ENCODE assay signal across 21 cellular contexts in genomic region chr6:41836660-41837052, GRCh38. TPM values are rescaled to one million over a fixed set of nuclear protein-coding genes. Genes with fewer than 3 reads are reported as not detected.
DNase-seq lines count a peak whose midpoint lies in the region; ATAC-seq and TF ChIP-seq lines count a peak whose summit lies in the region.
"Had no signal": no experiment of that assay in that cellular context is flagged by ENCODE, and none has a peak within 500 bp of the region (broad histone marks: within the 10 kb centered on the region; RNA-seq: fewer than 3 reads in every experiment).

No MANE protein-coding gene starts in this region.

- H3K9me3 Mint-ChIP-seq in HFFc6 = no peaks in the 10 kb centered on the region
- no peaks in the 10 kb centered on the region for H3K9me3 Mint-ChIP-seq in activated T-helper 17 cell treated with anti-CD3 and anti-CD28 coated beads, Interleukin-2, amount 50 U/mL, for 72 hours
- H3K9me3 Mint-ChIP-seq: activated naive CD8-positive, alpha-beta T cell treated with anti-CD3 and anti-CD28 coated beads, Interleukin-2, amount 50 U/mL, for 24 hours had no signal

- DNase-seq in AG10803 (ENCODE audit: low read depth) (peak; percentile 20), HFFc6 (peak; percentile 4), astrocyte of the hippocampus (ENCODE audit: low read depth, low spot score) (peak; percentile 5), fibroblast of villous mesenchyme (ENCODE audit: low read depth) (peak; percentile 18), iPS-NIHi11 (ENCODE audit: low spot score) (no peak), uterus (no peak), NCI-H345 treated with DMSO at 0.1 percent for 48 hours (lab: John Stamatoyannopoulos, UW; ENCODE audit: unreplicated experiment) (no peak)
- DNase-seq: activated CD4-positive, alpha-beta T cell treated with anti-CD3 and anti-CD28 coated beads for 36 hours; activated CD8-positive, alpha-beta memory T cell treated with anti-CD3 and anti-CD28 coated beads for 24 hours; activated gamma-delta T cell; activated naive CD8-positive, alpha-beta T cell treated with anti-CD3 and anti-CD28 coated beads, Interleukin-2, amount 50 U/mL, for 24 hours; body of pancreas; naive B cell; NCI-H1436 treated with DMSO at 0.1 percent for 48 hours; stomach; thyroid gland had no signal

- H3K4me3 ChIP-seq in AG10803 (ENCODE audit: low read length) = no peak overlapping the region
- H3K4me3 ChIP-seq in fibroblast of villous mesenchyme (ENCODE audit: low read depth, low read length) = no peak overlapping the region
- no peak overlapping the region for H3K4me3 ChIP-seq in uterus
- H3K4me3 ChIP-seq: A549, body of pancreas, SK-N-MC, skin epidermis, stomach, thyroid gland had no signal

- no peak for ATAC-seq in activated T-helper 17 cell treated with anti-CD3 and anti-CD28 coated beads, Interleukin-2, amount 50 U/mL, for 72 hours (replicated peaks)
- ATAC-seq: A549; activated CD4-positive, alpha-beta T cell treated with anti-CD3 and anti-CD28 coated beads for 36 hours; activated naive CD8-positive, alpha-beta T cell treated with anti-CD3 and anti-CD28 coated beads, Interleukin-2, amount 50 U/mL, for 24 hours; body of pancreas had no signal

- H3K4me3 Mint-ChIP-seq in HFFc6 = no peak overlapping the region
- H3K4me3 Mint-ChIP-seq in activated T-helper 17 cell treated with anti-CD3 and anti-CD28 coated beads, Interleukin-2, amount 50 U/mL, for 72 hours = no peak overlapping the region
- H3K4me3 Mint-ChIP-seq: activated CD4-positive, alpha-beta T cell treated with anti-CD3 and anti-CD28 coated beads for 36 hours; activated naive CD8-positive, alpha-beta T cell treated with anti-CD3 and anti-CD28 coated beads, Interleukin-2, amount 50 U/mL, for 24 hours; naive B cell had no signal

- H3K27me3 Mint-ChIP-seq in HFFc6 (ENCODE audit: insufficient read depth) = no peaks in the 10 kb centered on the region; the same call in 1 of the 2 replicates
- no peaks in the 10 kb centered on the region for H3K27me3 Mint-ChIP-seq in activated T-helper 17 cell treated with anti-CD3 and anti-CD28 coated beads, Interleukin-2, amount 50 U/mL, for 72 hours
- H3K27me3 Mint-ChIP-seq: activated CD4-positive, alpha-beta T cell treated with anti-CD3 and anti-CD28 coated beads for 36 hours; activated naive CD8-positive, alpha-beta T cell treated with anti-CD3 and anti-CD28 coated beads, Interleukin-2, amount 50 U/mL, for 24 hours; naive B cell had no signal

- H3K36me3 Mint-ChIP-seq in HFFc6 (ENCODE audit: low read depth) = peaks cover 4% of the 10 kb centered on the region; the same call in 1 of the 2 replicates
- no peaks in the 10 kb centered on the region for H3K36me3 Mint-ChIP-seq in activated T-helper 17 cell treated with anti-CD3 and anti-CD28 coated beads, Interleukin-2, amount 50 U/mL, for 72 hours (ENCODE audit: low read depth)
- H3K36me3 Mint-ChIP-seq: naive B cell had no signal

- no peak overlapping the region for H3K27ac ChIP-seq in uterus
- H3K27ac ChIP-seq: A549, body of pancreas, epithelial cell of prostate, SK-N-MC, skin epidermis, stomach, thyroid gland had no signal

- no peaks in the 10 kb centered on the region for H3K36me3 ChIP-seq in uterus
- H3K36me3 ChIP-seq: stomach, thyroid gland had no signal

- no peak for TF ChIP-seq CTCF in AG10803 (conservative IDR thresholded peaks at IDR 0.05; ENCODE audit: low read length)
- TF ChIP-seq CTCF in HFFc6 (IDR thresholded peaks at IDR 0.05) = no peak
- TF ChIP-seq CTCF in fibroblast of villous mesenchyme (IDR thresholded peaks at IDR 0.05; ENCODE audit: insufficient read depth, low read depth, low read length) = no peak
- TF ChIP-seq CTCF in uterus (IDR thresholded peaks at IDR 0.05) = no peak

- no peaks in the 10 kb centered on the region for H3K27me3 ChIP-seq in uterus
- H3K27me3 ChIP-seq: body of pancreas, stomach, thyroid gland had no signal

- peaks cover 8% of the 10 kb centered on the region for H3K4me1 Mint-ChIP-seq in HFFc6 (ENCODE audit: low read depth)
- H3K4me1 Mint-ChIP-seq in activated T-helper 17 cell treated with anti-CD3 and anti-CD28 coated beads, Interleukin-2, amount 50 U/mL, for 72 hours = no peaks in the 10 kb centered on the region
- H3K4me1 Mint-ChIP-seq: activated CD4-positive, alpha-beta T cell treated with anti-CD3 and anti-CD28 coated beads for 36 hours had no signal

- H3K27ac Mint-ChIP-seq in HFFc6 = no peak overlapping the region
- H3K27ac Mint-ChIP-seq in activated T-helper 17 cell treated with anti-CD3 and anti-CD28 coated beads, Interleukin-2, amount 50 U/mL, for 72 hours = no peak overlapping the region
- H3K27ac Mint-ChIP-seq: activated CD4-positive, alpha-beta T cell treated with anti-CD3 and anti-CD28 coated beads for 36 hours; activated naive CD8-positive, alpha-beta T cell treated with anti-CD3 and anti-CD28 coated beads, Interleukin-2, amount 50 U/mL, for 24 hours had no signal

- H3K9me3 ChIP-seq in uterus = no peaks in the 10 kb centered on the region
- H3K9me3 ChIP-seq: A549, body of pancreas, stomach, thyroid gland had no signal

- no peaks in the 10 kb centered on the region for H3K4me1 ChIP-seq in uterus
- H3K4me1 ChIP-seq: A549, body of pancreas, stomach, thyroid gland had no signal

- intact Hi-C loops in uterus (cut with DNase I; ENCODE audit: low total_unique reads) = no loop called here

- no peak for TF ChIP-seq POLR2A in uterus (IDR thresholded peaks at IDR 0.05)

RNA-seq across cellular contexts. Expression of gene TOMM6, which starts 49.2 kb away (rescaled TPM):
- total RNA-seq in HFFc6 (2021; fragmentation: NEBNext Ultra II Directional; extraction: Animal tissue kit (Norgen Biotek cat#: 25700)) = 100 to 1,000 TPM; 216 to 234 (median 228) TPM
- total RNA-seq in fibroblast of villous mesenchyme (67.3 and 70.0 TPM in 2 replicates), uterus (100 to 1,000 TPM in 2 of 4 donors, 10 to 100 TPM in 2; 53.1 to 164 (median 96.0) TPM)
- total RNA-seq in activated T-helper 17 cell treated with anti-CD3 and anti-CD28 coated beads, Interleukin-2, amount 50 U/mL, for 72 hours = 100 to 1,000 TPM; 124 to 320 TPM

RNA-seq across cellular contexts. Expression of gene PRICKLE4, which starts 56.1 kb away (rescaled TPM):
- under 1 TPM in 3 of 6 experiments, not detected in 3; 0.30 to 0.68 (median 0.31) TPM for total RNA-seq in HFFc6 (2021; fragmentation: NEBNext Ultra II Directional; extraction: Animal tissue kit (Norgen Biotek cat#: 25700))
- total RNA-seq in fibroblast of villous mesenchyme (0.64 and 0.86 TPM in 2 replicates), uterus (10 to 100 TPM; 10.4 to 17.9 (median 14.3) TPM)
- total RNA-seq in activated T-helper 17 cell treated with anti-CD3 and anti-CD28 coated beads, Interleukin-2, amount 50 U/mL, for 72 hours = not detected
- total RNA-seq: activated CD4-positive, alpha-beta T cell treated with anti-CD3 and anti-CD28 coated beads for 36 hours had no signal

RNA-seq across cellular contexts. Expression of gene FRS3, which starts 57.0 kb away (rescaled TPM):
- total RNA-seq in HFFc6 (2021; fragmentation: NEBNext Ultra II Directional; extraction: Animal tissue kit (Norgen Biotek cat#: 25700)) = 1 to 10 TPM; 2.5 to 3.4 (median 2.9) TPM
- total RNA-seq in fibroblast of villous mesenchyme (1.3 TPM in 2 replicates), uterus (1 to 10 TPM in 3 of 4 donors, under 1 TPM in 1; 0.26 to 8.9 (median 2.2) TPM)
- total RNA-seq in activated T-helper 17 cell treated with anti-CD3 and anti-CD28 coated beads, Interleukin-2, amount 50 U/mL, for 72 hours = 1 to 10 TPM; 2.6 to 2.9 TPM

RNA-seq across cellular contexts. Expression of gene USP49, which starts 58.5 kb away (rescaled TPM):
- 1 to 10 TPM; 1.7 to 2.3 (median 2.0) TPM for total RNA-seq in HFFc6 (2021; fragmentation: NEBNext Ultra II Directional; extraction: Animal tissue kit (Norgen Biotek cat#: 25700))
- 2.3 and 3.0 TPM in 2 replicates for total RNA-seq in fibroblast of villous mesenchyme
- total RNA-seq in uterus = 10 to 100 TPM in 1 of 4 donors, 1 to 10 TPM in 3; 2.3 to 16.5 (median 6.6) TPM
- 10 to 100 TPM in 1 of 2 donors, 1 to 10 TPM in 1; 8.0 to 12.0 TPM for total RNA-seq in activated T-helper 17 cell treated with anti-CD3 and anti-CD28 coated beads, Interleukin-2, amount 50 U/mL, for 72 hours

Comparison
In these comparisons a context has a peak if more than half of its experiments do, and no peak if none do; other contexts are left out.
1. DNase-seq: peak in AG10803 (single experiment), HFFc6 (single experiment), astrocyte of the hippocampus (single experiment) and fibroblast of villous mesenchyme (single experiment); none in iPS-NIHi11 (single experiment), uterus (0 of 2) and NCI-H345 treated with DMSO at 0.1 percent for 48 hours (single experiment).